24 cellular contexts compared by ENCODE assay signal in genomic region chr2:18620867-18621266, GRCh38. TPM values are rescaled to one million over a fixed set of nuclear protein-coding genes. Genes with fewer than 3 reads are reported as not detected.
"Had no signal": no experiment of that assay in that cellular context is flagged by ENCODE, and none has a peak within 500 bp of the region (broad histone marks: within the 10 kb centered on the region; RNA-seq: fewer than 3 reads in every experiment).

No MANE protein-coding gene starts in this region.

- FAIRE-seq: RCC 7860 had no signal

- ATAC-seq: activated CD8-positive, alpha-beta memory T cell treated with anti-CD3 and anti-CD28 coated beads, Interleukin-2, amount 10 ng/mL, durations not matched to agents 7 days and 5 days; T-helper 17 cell had no signal

- H3K9me3 ChIP-seq: ascending aorta, MG63 had no signal

- DNase-seq: activated B cell treated with CpG ODN at 0.5 μM for 24 hours; activated CD4-positive, alpha-beta T cell treated with anti-CD3 and anti-CD28 coated beads for 1 hour; activated CD4-positive, alpha-beta T cell treated with anti-CD3 and anti-CD28 coated beads, Interleukin-2, amount 10 ng/mL, durations not matched to agents 24 days and 14 days; activated CD4-positive, alpha-beta T cell treated with anti-CD3 and anti-CD28 coated beads, Interleukin-2, amount 50 U/mL, for 48 hours; activated CD8-positive, alpha-beta memory T cell treated with anti-CD3 and anti-CD28 coated beads, Interleukin-2, amount 10 ng/mL, durations not matched to agents 7 days and 5 days; activated effector memory CD4-positive, alpha-beta T cell treated with Interleukin-2 at 50 U/mL for 16 hours; activated naive CD4-positive, alpha-beta T cell; activated T-cell treated with anti-CD3 and anti-CD28 coated beads, Interleukin-2, amount 50 U/mL, for 24 hours; amniotic stem cell; MG63; MV-4-11; NCI-H1105; NCI-H1436; NCI-H187; NCI-H2081; NCI-H510A treated with DMSO at 0.1 percent for 48 hours; NCI-H69; NK-92 treated with Interleukin-12 subunit alpha and Interleukin-12 subunit beta, amount 100 ng/mL, for 24 hours; SIG-M5; T-helper 17 cell; T-helper 9 cell had no signal

- H3K4me3 ChIP-seq: MG63 had no signal

- H3K27me3 ChIP-seq: ascending aorta, MG63 had no signal

- H3K36me3 ChIP-seq: ascending aorta, MG63 had no signal

RNA-seq across cellular contexts. Expression of gene NT5C1B, which starts 31.5 kb away (rescaled TPM):
- total RNA-seq: activated B cell treated with CpG ODN at 0.5 μM for 24 hours; activated CD4-positive, alpha-beta T cell treated with anti-CD3 and anti-CD28 coated beads, Interleukin-2, amount 10 ng/mL, durations not matched to agents 24 days and 14 days; activated CD8-positive, alpha-beta memory T cell treated with anti-CD3 and anti-CD28 coated beads, Interleukin-2, amount 10 ng/mL, durations not matched to agents 7 days and 5 days; activated T-helper 1 cell treated with anti-CD3 and anti-CD28 coated beads, Interleukin-12 subunit alpha, Interleukin-12 subunit beta, Interleukin-2, Interleukin-4 antibody, amounts not matched to agents 30 ng/mL and 10 ng/mL and 1 ng/mL, durations not matched to agents 14 hours and 24 hours and 36 hours; ascending aorta; T-helper 17 cell had no signal
